In the genomic region with DNA sequence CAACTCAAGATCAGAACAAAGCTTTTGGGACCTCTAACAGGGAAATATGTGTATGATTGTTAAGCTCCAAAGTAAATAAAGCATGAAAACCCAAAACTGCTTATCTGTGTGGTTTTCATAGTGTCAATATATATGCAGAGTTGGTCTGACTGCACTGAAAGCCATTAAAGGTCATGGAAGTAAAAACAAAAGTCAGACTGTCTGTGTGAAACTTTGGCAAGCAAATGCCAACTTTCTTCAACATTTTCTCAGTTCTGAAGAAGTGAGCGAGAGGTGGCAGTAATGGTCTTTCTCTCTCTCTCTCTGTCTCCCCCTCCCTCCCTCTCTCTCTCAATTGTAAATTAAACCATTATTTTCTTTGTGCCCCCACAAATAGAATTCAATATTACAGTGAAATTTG, we compare ENCODE assay signal across 9 cellular contexts.
A peak's percentile ranks its signal among the peaks of the same experiment; 100 is the strongest.
DNase-seq lines count a peak whose midpoint lies in the region; ATAC-seq and TF ChIP-seq lines count a peak whose summit lies in the region.
"Had no signal": no experiment of that assay in that cellular context is flagged by ENCODE, and none has a peak within 500 bp of the region (broad histone marks: within the 10 kb centered on the region; RNA-seq: fewer than 3 reads in every experiment).

No MANE protein-coding gene starts in this region.

- H3K9me3 ChIP-seq in tibial nerve: no peaks in the 10 kb centered on the region

- H3K4me3 Mint-ChIP-seq in effector memory CD8-positive, alpha-beta T cell: peak overlapping the region; percentile 68 to 80
- H3K4me3 Mint-ChIP-seq in stimulated activated memory B cell treated with anti-CD40 and anti-IgM and Interleukin-4, amounts not matched to agents 10 μg/mL and 1 μg/mL and 100 μg/mL, for 72 hours: peak overlapping the region; percentile 8
- H3K4me3 Mint-ChIP-seq: neural crest cell had no signal

- 5 to 7% methylated on average over 1 of the region's 1 CpG for WGBS in tibial nerve, 2 donors

- peak overlapping the region; percentile 94 to 97 for H3K27ac Mint-ChIP-seq in effector memory CD8-positive, alpha-beta T cell
- peak overlapping the region; percentile 78 for H3K27ac Mint-ChIP-seq in stimulated activated memory B cell treated with anti-CD40 and anti-IgM and Interleukin-4, amounts not matched to agents 10 μg/mL and 1 μg/mL and 100 μg/mL, for 72 hours

- no peaks in the 10 kb centered on the region for H3K27me3 Mint-ChIP-seq in effector memory CD8-positive, alpha-beta T cell
- H3K27me3 Mint-ChIP-seq in stimulated activated memory B cell treated with anti-CD40 and anti-IgM and Interleukin-4, amounts not matched to agents 10 μg/mL and 1 μg/mL and 100 μg/mL, for 72 hours: no peaks in the 10 kb centered on the region

- H3K9me3 Mint-ChIP-seq in effector memory CD8-positive, alpha-beta T cell: no peaks in the 10 kb centered on the region
- H3K9me3 Mint-ChIP-seq in stimulated activated memory B cell treated with anti-CD40 and anti-IgM and Interleukin-4, amounts not matched to agents 10 μg/mL and 1 μg/mL and 100 μg/mL, for 72 hours: no peaks in the 10 kb centered on the region
- H3K9me3 Mint-ChIP-seq: neural crest cell had no signal

- peaks cover 0 to 16% (median 9%) of the 10 kb centered on the region in 4 donors for H3K4me1 ChIP-seq in tibial nerve

- no peaks in the 10 kb centered on the region for H3K27me3 ChIP-seq in tibial nerve

- H3K4me3 ChIP-seq in tibial nerve: no peak overlapping the region

- no peak for TF ChIP-seq POLR2A in tibial nerve (IDR thresholded peaks at IDR 0.05)

- H3K36me3 Mint-ChIP-seq in effector memory CD8-positive, alpha-beta T cell (ENCODE audit: insufficient read depth): no peaks in the 10 kb centered on the region
- no peaks in the 10 kb centered on the region for H3K36me3 Mint-ChIP-seq in stimulated activated memory B cell treated with anti-CD40 and anti-IgM and Interleukin-4, amounts not matched to agents 10 μg/mL and 1 μg/mL and 100 μg/mL, for 72 hours

- ATAC-seq in GM21529 (IDR thresholded peaks at IDR 0.05; ENCODE audit: unreplicated experiment): peak; percentile 75
- peak; percentile 69 for ATAC-seq in effector memory CD8-positive, alpha-beta T cell (replicated peaks)
- ATAC-seq in stimulated activated memory B cell treated with anti-CD40 and anti-IgM and Interleukin-4, amounts not matched to agents 10 μg/mL and 1 μg/mL and 100 μg/mL, for 72 hours: peak; percentile 82

- DNase-seq in LHCN-M2 (ENCODE audit: low read depth): peak; percentile 37
- peak in 2 of 3 experiments; percentile 9 to 19 for DNase-seq in effector memory CD8-positive, alpha-beta T cell
- no peak for DNase-seq in DMS153 (lab: John Stamatoyannopoulos, UW)
- DNase-seq in tibial nerve (ENCODE audit: low spot score in 2 of 2): no peak
- no peak for DNase-seq in NCI-H524 treated with DMSO at 0.1 percent for 48 hours (lab: John Stamatoyannopoulos, UW)

- H3K36me3 ChIP-seq in tibial nerve: no peaks in the 10 kb centered on the region

- peak; percentile 58; the same call in 2 of the 3 replicates for TF ChIP-seq CTCF in GM12872 (IDR thresholded peaks at IDR 0.05; ENCODE audit: insufficient read depth, low read depth, low read length)
- TF ChIP-seq CTCF in tibial nerve (IDR thresholded peaks at IDR 0.05): no peak

- H3K4me1 Mint-ChIP-seq in effector memory CD8-positive, alpha-beta T cell (ENCODE audit: low read depth in 2 of 2): peaks cover 34 to 35% of the 10 kb centered on the region in 2 donors
- H3K4me1 Mint-ChIP-seq in stimulated activated memory B cell treated with anti-CD40 and anti-IgM and Interleukin-4, amounts not matched to agents 10 μg/mL and 1 μg/mL and 100 μg/mL, for 72 hours: peaks cover 62% of the 10 kb centered on the region

- no peak overlapping the region for H3K27ac ChIP-seq in tibial nerve

- no peak for TF ChIP-seq EP300 in tibial nerve (IDR thresholded peaks at IDR 0.05)

Comparison
In these comparisons a context has a peak if more than half of its experiments do, and no peak if none do; other contexts are left out.
1. DNase-seq: peak in LHCN-M2 (single experiment) and effector memory CD8-positive, alpha-beta T cell (2 of 3); none in DMS153 (single experiment), tibial nerve (0 of 2) and NCI-H524 treated with DMSO at 0.1 percent for 48 hours (single experiment).
2. Peak in every context shown above with its lines, with median percentiles within 50 percentile points of each other: ATAC-seq.